In the genomic region with DNA sequence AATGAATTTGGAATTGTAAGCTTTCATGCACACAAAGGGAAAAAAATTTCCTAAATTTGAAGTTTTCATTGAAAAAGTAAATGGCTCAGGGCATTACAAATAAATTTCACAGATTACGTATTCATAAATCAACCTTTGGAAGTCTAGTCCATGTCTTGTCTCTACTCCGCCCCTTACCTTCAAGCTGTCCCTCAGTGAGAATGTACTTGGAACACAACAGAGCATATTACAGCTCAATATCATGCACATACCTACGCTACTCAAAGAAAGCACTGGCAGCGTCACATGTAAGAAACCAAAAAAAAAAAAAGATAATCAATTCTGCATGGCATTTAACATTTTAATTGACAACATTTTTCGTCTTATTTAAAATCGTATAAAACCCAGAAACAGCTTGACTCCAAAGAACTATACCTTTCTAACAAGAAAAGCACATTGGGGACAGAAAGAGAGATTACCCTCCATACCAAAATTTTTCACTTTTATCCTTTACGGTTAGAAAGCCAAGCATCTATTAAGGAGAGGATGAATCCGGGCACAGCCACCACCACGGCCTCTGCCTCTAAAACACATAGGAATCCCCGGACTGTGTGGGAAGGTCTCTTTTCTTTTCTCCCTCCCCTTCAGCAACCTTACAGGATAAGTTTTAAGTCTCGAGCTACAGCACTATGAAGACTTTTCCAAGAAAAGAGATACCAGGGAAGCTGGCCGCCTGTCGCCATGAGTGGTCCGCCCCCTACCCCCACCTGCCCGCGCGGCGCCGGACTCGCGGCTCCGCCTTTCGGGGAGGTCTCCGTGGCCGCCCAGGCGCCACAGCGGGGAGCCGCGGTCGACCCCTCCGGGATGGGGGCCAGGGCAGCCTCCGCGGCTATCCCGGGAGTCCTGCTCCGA, we compare ENCODE assay signal across 1 cellular context.
TF ChIP-seq lines count a peak whose summit lies in the region.

No MANE protein-coding gene starts in this region.

TF ChIP-seq in HepG2, 621 proteins besides CTCF, POLR2A, EP300 and RAD21 (continued from another document):
- TF ChIP-seq NR2F2 (IDR thresholded peaks at IDR 0.05; ENCODE audit: borderline replicate concordance, low read depth) = no peak
- no peak for TF ChIP-seq ZC3H13 (CRISPR knock-in tag; IDR thresholded peaks at IDR 0.05)
- no peak for TF ChIP-seq TBL1XR1 (IDR thresholded peaks at IDR 0.05; ENCODE audit: borderline replicate concordance, low read length, partially characterized antibody)
- TF ChIP-seq PAF1 (CRISPR knock-in tag; IDR thresholded peaks at IDR 0.05) = no peak
- no peak for TF ChIP-seq GATAD1 (CRISPR knock-in tag; IDR thresholded peaks at IDR 0.05)
- no peak for TF ChIP-seq LBX2 (CRISPR knock-in tag; IDR thresholded peaks at IDR 0.05; ENCODE audit: borderline replicate concordance)
- TF ChIP-seq ZNF800 (CRISPR knock-in tag; IDR thresholded peaks at IDR 0.05) = no peak
- TF ChIP-seq, protein P1, sequence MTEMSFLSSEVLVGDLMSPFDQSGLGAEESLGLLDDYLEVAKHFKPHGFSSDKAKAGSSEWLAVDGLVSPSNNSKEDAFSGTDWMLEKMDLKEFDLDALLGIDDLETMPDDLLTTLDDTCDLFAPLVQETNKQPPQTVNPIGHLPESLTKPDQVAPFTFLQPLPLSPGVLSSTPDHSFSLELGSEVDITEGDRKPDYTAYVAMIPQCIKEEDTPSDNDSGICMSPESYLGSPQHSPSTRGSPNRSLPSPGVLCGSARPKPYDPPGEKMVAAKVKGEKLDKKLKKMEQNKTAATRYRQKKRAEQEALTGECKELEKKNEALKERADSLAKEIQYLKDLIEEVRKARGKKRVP (CRISPR knock-in tag; IDR thresholded peaks at IDR 0.05) = 0 out of 4 replicates have a peak, but pooled peaks of 1 of the 2 experiments have one; percentile 1
- TF ChIP-seq TBP (CRISPR knock-in tag; IDR thresholded peaks at IDR 0.05) = no peak
- TF ChIP-seq SRSF1 (optimal IDR thresholded peaks at IDR 0.05; ENCODE audit: low read depth, low read length) = peak; percentile 30
- 0 out of 2 replicates have a peak, but pooled peaks have one; percentile 42 for TF ChIP-seq ZBTB7A (CRISPR knock-in tag; IDR thresholded peaks at IDR 0.05)
- TF ChIP-seq MTERF4 (CRISPR knock-in tag; IDR thresholded peaks at IDR 0.05) = peak; percentile 16; the same call in 1 of the 2 replicates
- TF ChIP-seq NFATC3 (CRISPR knock-in tag; IDR thresholded peaks at IDR 0.05) = no peak
- TF ChIP-seq ZNF878 (CRISPR knock-in tag; IDR thresholded peaks at IDR 0.05) = no peak
